In genomic region chr17:81536299-81537290, GRCh38 we compare ENCODE assay signal across 11 cellular contexts. TPM values are rescaled to one million over a fixed set of nuclear protein-coding genes. Genes with fewer than 3 reads are reported as not detected.
A peak's percentile ranks its signal among the peaks of the same experiment; 100 is the strongest.
DNase-seq lines count a peak whose midpoint lies in the region; ATAC-seq and TF ChIP-seq lines count a peak whose summit lies in the region.
"Had no signal": no experiment of that assay in that cellular context is flagged by ENCODE, and none has a peak within 500 bp of the region (broad histone marks: within the 10 kb centered on the region; RNA-seq: fewer than 3 reads in every experiment).

No MANE protein-coding gene starts in this region.

- no peak overlapping the region for H3K4me2 ChIP-seq in IMR-90 (ENCODE audit: low read depth, low read length)
- no peak overlapping the region for H3K4me2 ChIP-seq in mesendoderm (ENCODE audit: low read length)

- no peaks in the 10 kb centered on the region for H3K9me1 ChIP-seq in IMR-90 (ENCODE audit: insufficient read depth, low read length)

- TF ChIP-seq RAD21 in IMR-90 (IDR thresholded peaks at IDR 0.05; ENCODE audit: low read length), result no peak

- POLR2A ChIA-PET in IMR-90 (lab: Charles Lee; ENCODE audit: unreplicated experiment), result interaction anchor here (0.6 kb wide), 2 partner anchors 25 to 286 kb away, joined by 3 to 10 read pairs; no protein-coding TSS in a partner anchor

- H3K79me2 ChIP-seq in mesendoderm (ENCODE audit: control insufficient read depth, insufficient read depth, low read length), result no peaks in the 10 kb centered on the region

- no peak overlapping the region for H2BK20ac ChIP-seq in IMR-90 (ENCODE audit: low read depth, low read length)

- H3K4me3 ChIP-seq in IMR-90 (ENCODE audit: insufficient read depth, low read depth, low read length), result no peak overlapping the region
- no peak overlapping the region for H3K4me3 ChIP-seq in mesendoderm (ENCODE audit: low read length)
- no peak overlapping the region for H3K4me3 ChIP-seq in tibial nerve
- H3K4me3 ChIP-seq: lower lobe of right lung, Peyer's patch had no signal

- H3K4ac ChIP-seq in IMR-90 (ENCODE audit: low read depth, low read length) (no peak overlapping the region), mesendoderm (ENCODE audit: low read depth, low read length) (no peak overlapping the region)

- H3K4me1 ChIP-seq in IMR-90 (ENCODE audit: control insufficient read depth, insufficient read depth, low read length) (no peaks in the 10 kb centered on the region), mesendoderm (ENCODE audit: control insufficient read depth, low read depth, low read length) (peaks cover 2% of the 10 kb centered on the region), tibial nerve (peaks cover 0 to 21% (median 12%) of the 10 kb centered on the region in 4 donors)

- H2AK5ac ChIP-seq in IMR-90 (ENCODE audit: low read depth, low read length) (no peak overlapping the region), mesendoderm (ENCODE audit: low read length) (no peak overlapping the region)

- H3K56ac ChIP-seq in IMR-90 (ENCODE audit: extremely low read depth, insufficient read depth, low read length) (no peak overlapping the region), mesendoderm (ENCODE audit: low read length) (peak overlapping the region; percentile 73)

- no peak overlapping the region for H2BK15ac ChIP-seq in IMR-90 (ENCODE audit: low read depth, low read length)
- no peak overlapping the region for H2BK15ac ChIP-seq in mesendoderm (replicated peaks; ENCODE audit: low read depth)

- peaks cover 7% of the 10 kb centered on the region; the same call in 1 of the 2 replicates for H4K20me1 ChIP-seq in IMR-90 (ENCODE audit: insufficient read depth, low read length)

- no peak overlapping the region for H4K91ac ChIP-seq in IMR-90 (ENCODE audit: insufficient read depth, low read depth, low read length)

- in situ Hi-C loops in IMR-90 (cut with MboI; ENCODE audit: low sequenced_read_pairs), result no loop called here

- H2BK5ac ChIP-seq in IMR-90 (ENCODE audit: low read depth, low read length, poor library complexity, severe bottlenecking), result no peak overlapping the region
- H2BK5ac ChIP-seq in mesendoderm (ENCODE audit: low read length), result no peak overlapping the region

- H3K9me3 ChIP-seq in IMR-90 (ENCODE audit: control insufficient read depth, insufficient read depth, low read length) (no peaks in the 10 kb centered on the region), tibial nerve (no peaks in the 10 kb centered on the region)
- H3K9me3 ChIP-seq: lower lobe of right lung, Peyer's patch had no signal

- peak overlapping the region; percentile 58 for H2AFZ ChIP-seq in IMR-90 (replicated peaks; ENCODE audit: low read length, poor library complexity)

- no peak overlapping the region for H4K5ac ChIP-seq in IMR-90 (ENCODE audit: low read depth, low read length)
- no peak overlapping the region for H4K5ac ChIP-seq in mesendoderm (ENCODE audit: low read length)

- TF ChIP-seq CTCF in IMR-90 (conservative IDR thresholded peaks at IDR 0.05; ENCODE audit: low read depth, low read length) (no peak), tibial nerve (IDR thresholded peaks at IDR 0.05) (no peak)

- ATAC-seq in IMR-90 (ENCODE audit: low read depth), result no peak
- ATAC-seq in GM21619 (IDR thresholded peaks at IDR 0.05; ENCODE audit: unreplicated experiment), result no peak
- ATAC-seq in HG02840 (IDR thresholded peaks at IDR 0.05; ENCODE audit: low FRiP score, unreplicated experiment), result no peak

- no peak overlapping the region for H3K27ac ChIP-seq in IMR-90 (ENCODE audit: insufficient read depth, low read length)
- no peak overlapping the region for H3K27ac ChIP-seq in mesendoderm (ENCODE audit: low read depth, low read length)
- H3K27ac ChIP-seq in tibial nerve, result no peak overlapping the region
- H3K27ac ChIP-seq: lower lobe of right lung, Peyer's patch had no signal

- TF ChIP-seq EP300 in tibial nerve (IDR thresholded peaks at IDR 0.05), result no peak

- H3K79me1 ChIP-seq in IMR-90 (ENCODE audit: low read depth in 1 of 2, low read length in 2 of 2) (no peaks in the 10 kb centered on the region), mesendoderm (ENCODE audit: low read length) (no peaks in the 10 kb centered on the region)

- H3K18ac ChIP-seq in IMR-90 (ENCODE audit: low read depth, low read length) (no peak overlapping the region), mesendoderm (ENCODE audit: low read length) (no peak overlapping the region)

- TF ChIP-seq POLR2A in IMR-90 (IDR thresholded peaks at IDR 0.05; ENCODE audit: low read depth, low read length) (no peak), tibial nerve (IDR thresholded peaks at IDR 0.05) (no peak)

- H2AK9ac ChIP-seq in IMR-90 (replicated peaks; ENCODE audit: low read depth, low read length, poor library complexity), result peak overlapping the region; percentile 87

- no peak overlapping the region for H2BK120ac ChIP-seq in IMR-90 (ENCODE audit: low read depth, low read length)
- no peak overlapping the region for H2BK120ac ChIP-seq in mesendoderm (ENCODE audit: low read depth, low read length)

- no TSS peak for BruUV-seq in IMR-90 (replicated peaks; lab: Mats Ljungman, UMichigan)

- WGBS in IMR-90 (ENCODE audit: extremely low coverage in 2 of 2, insufficient read length in 1 of 2), 2 experiments, result 30% methylated on average over 40 of the region's 89 CpGs; no CpG with 5 or more reads in 1 of the 2 experiments
- no CpG with 5 or more reads among the region's 89 CpGs for WGBS in mesendoderm (ENCODE audit: extremely low coverage, insufficient coverage, low lambda C conversion rate)
- 16 to 21% methylated on average over 29 to 37 of the region's 89 CpGs for WGBS in tibial nerve, 2 donors

- H3K14ac ChIP-seq in IMR-90 (replicated peaks; ENCODE audit: low read depth, low read length), result no peak overlapping the region

- no peak overlapping the region for H4K8ac ChIP-seq in IMR-90 (ENCODE audit: low read depth in 2 of 2, low read length in 2 of 2)
- H4K8ac ChIP-seq in mesendoderm (ENCODE audit: low read depth, low read length), result no peak overlapping the region

- CTCF ChIA-PET in IMR-90 (lab: Yijun Ruan, JAX), result no interaction called here

- peaks cover 10% of the 10 kb centered on the region; the same call in 1 of the 2 replicates for H3K27me3 ChIP-seq in IMR-90 (ENCODE audit: control insufficient read depth, insufficient read depth, low read length)
- H3K27me3 ChIP-seq in mesendoderm (ENCODE audit: insufficient read depth, low read length, poor library complexity), result peaks cover 5% of the 10 kb centered on the region
- H3K27me3 ChIP-seq in tibial nerve, result peaks cover 0 to 43% of the 10 kb centered on the region in 2 donors

- H3K36me3 ChIP-seq in IMR-90 (ENCODE audit: control insufficient read depth, insufficient read depth, low read length) (peaks cover 17% of the 10 kb centered on the region; the same call in 1 of the 2 replicates), mesendoderm (ENCODE audit: control insufficient read depth, insufficient read depth, low read length) (no peaks in the 10 kb centered on the region), tibial nerve (peaks cover 2 to 39% (median 5%) of the 10 kb centered on the region in 3 donors)

- no peak overlapping the region for H3K23ac ChIP-seq in IMR-90 (ENCODE audit: low read depth, low read length)
- peak overlapping the region; percentile 15 for H3K23ac ChIP-seq in mesendoderm (ENCODE audit: low read length)

- intact Hi-C loops in IMR-90 (cut with micrococcal nuclease), result no loop called here

- DNase-seq in ELF-1 (ENCODE audit: low read depth, low spot score) (peak; percentile 35), IMR-90 (peak; percentile 17), dermis blood vessel endothelial cell (peak; percentile 32), mesendoderm (no peak), GF-D8 (lab: John Stamatoyannopoulos, UW) (no peak), tibial nerve (ENCODE audit: low spot score in 2 of 2) (no peak)
- DNase-seq: lower lobe of right lung, natural killer cell had no signal

- H3K9ac ChIP-seq in IMR-90 (ENCODE audit: low read depth, low read length) (no peak overlapping the region), mesendoderm (ENCODE audit: low read length) (no peak overlapping the region)

- dilution Hi-C loops in IMR-90 (cut with HindIII; ENCODE audit: low sequenced_read_pairs, unreplicated experiment), result no loop called here

TF ChIP-seq in IMR-90, 13 proteins besides CTCF, POLR2A, EP300 and RAD21 (continues in another document):
- no peak for TF ChIP-seq ELK1 (IDR thresholded peaks at IDR 0.05; ENCODE audit: borderline replicate concordance, low read depth, low read length)
- no peak for TF ChIP-seq FOS (IDR thresholded peaks at IDR 0.05; ENCODE audit: low read depth, low read length)
- no peak for TF ChIP-seq BHLHE40 (IDR thresholded peaks at IDR 0.05; ENCODE audit: low read depth, low read length)

RNA-seq across cellular contexts. Expression of gene FSCN2, which starts 8.4 kb away (rescaled TPM):
- total RNA-seq in IMR-90 (2012; rRNA removed) (0.18 and 0.28 TPM in 2 replicates), dermis blood vessel endothelial cell (0.42 and 1.0 TPM in 2 replicates), tibial nerve (1 to 10 TPM in 3 of 4 donors, under 1 TPM in 1; 0.42 to 4.4 (median 3.7) TPM)
- polyA plus RNA-seq in IMR-90 (2012; rRNA removed), result 0.84 and 1.1 TPM in 2 replicates
- 0.22 and 0.96 TPM in 2 replicates for polyA plus RNA-seq in IMR-90 (2012; cell fraction: cytosol; rRNA removed)
- polyA plus RNA-seq in IMR-90 (2012; cell fraction: nucleus; rRNA removed; ENCODE audit: low replicate concordance), result 2.6 and 6.7 TPM in 2 replicates
- polyA plus RNA-seq in mesendoderm (2013, experiment 1 of 2), result not detected
- polyA plus RNA-seq in mesendoderm (2013, experiment 2 of 2), result not detected

RNA-seq across cellular contexts. Expression of gene FAAP100, which starts 15.6 kb away (rescaled TPM):
- 7.5 and 7.9 TPM in 2 replicates for total RNA-seq in IMR-90 (2012; rRNA removed)
- polyA plus RNA-seq in IMR-90 (2012; rRNA removed), result 24.8 and 27.5 TPM in 2 replicates
- polyA plus RNA-seq in IMR-90 (2012; cell fraction: cytosol; rRNA removed), result 14.4 and 23.9 TPM in 2 replicates
- polyA plus RNA-seq in IMR-90 (2012; cell fraction: nucleus; rRNA removed; ENCODE audit: low replicate concordance), result 48.3 and 135 TPM in 2 replicates
- total RNA-seq in dermis blood vessel endothelial cell, result 26.0 and 27.1 TPM in 2 replicates
- polyA plus RNA-seq in mesendoderm (2013, experiment 1 of 2), result 14.4 TPM
- 14.8 TPM for polyA plus RNA-seq in mesendoderm (2013, experiment 2 of 2)
- 10 to 100 TPM; 20.1 to 41.7 (median 26.7) TPM for total RNA-seq in tibial nerve

RNA-seq across cellular contexts. Expression of gene ACTG1, which starts 24.0 kb away (rescaled TPM):
- total RNA-seq in IMR-90 (2012; rRNA removed) (12,144 and 15,732 TPM in 2 replicates), dermis blood vessel endothelial cell (6,291 and 7,288 TPM in 2 replicates), tibial nerve (1,000 to 10,000 TPM; 2,372 to 2,875 (median 2,670) TPM)
- 10,271 and 10,907 TPM in 2 replicates for polyA plus RNA-seq in IMR-90 (2012; rRNA removed)
- polyA plus RNA-seq in IMR-90 (2012; cell fraction: cytosol; rRNA removed), result 46,606 and 47,328 TPM in 2 replicates
- polyA plus RNA-seq in IMR-90 (2012; cell fraction: nucleus; rRNA removed; ENCODE audit: low replicate concordance), result 8,917 and 28,399 TPM in 2 replicates
- polyA plus RNA-seq in mesendoderm (2013, experiment 1 of 2), result 9,422 TPM
- 9,613 TPM for polyA plus RNA-seq in mesendoderm (2013, experiment 2 of 2)

Comparison
In these comparisons a context has a peak if more than half of its experiments do, and no peak if none do; other contexts are left out.
1. DNase-seq: peak in ELF-1 (single experiment), IMR-90 (single experiment) and dermis blood vessel endothelial cell (single experiment); none in mesendoderm (single experiment), GF-D8 (single experiment) and tibial nerve (0 of 2).